In genomic region chr22:48491451-48491941, GRCh38 we compare ENCODE assay signal across 14 cellular contexts.
DNase-seq lines count a peak whose midpoint lies in the region; ATAC-seq, FAIRE-seq and TF ChIP-seq lines count a peak whose summit lies in the region.
"Had no signal": no experiment of that assay in that cellular context is flagged by ENCODE, and none has a peak within 500 bp of the region (broad histone marks: within the 10 kb centered on the region; RNA-seq: fewer than 3 reads in every experiment).

No MANE protein-coding gene starts in this region.

- H2BK20ac ChIP-seq in H1 (ENCODE audit: low read length) = no peak overlapping the region

- POLR2A ChIA-PET in H1 (lab: Charles Lee; ENCODE audit: partially characterized antibody) = no interaction called here

- DNase-seq in COLO668 (lab: John Stamatoyannopoulos, UW; ENCODE audit: unreplicated experiment) (peak; percentile 37), H1 (ENCODE audit: low read depth in 1 of 2, low spot score in 2 of 2) (no peak), neuronal stem cell (ENCODE audit: low spot score) (no peak), AML-193 (lab: John Stamatoyannopoulos, UW) (no peak), mammary epithelial cell (no peak)
- no peak for DNase-seq in effector CD4-positive, alpha-beta T cell
- DNase-seq: central memory CD4-positive, alpha-beta T cell; NCI-H1105 treated with DMSO at 0.1 percent for 48 hours; NCI-H774; stimulated activated CD4-positive, alpha-beta T cell treated with anti-CD3 and anti-CD28 coated beads, Interleukin-4, amount 100 ng/mL, for 4 hours; stimulated activated naive CD4-positive, alpha-beta T cell had no signal

- peaks cover 17% of the 10 kb centered on the region for H3K79me1 ChIP-seq in H1 (ENCODE audit: low read depth, low read length)
- H3K79me1 ChIP-seq in neuronal stem cell (ENCODE audit: low read depth, low read length) = peaks cover 10% of the 10 kb centered on the region

- H2BK12ac ChIP-seq in H1 (ENCODE audit: low read depth, low read length) (peak overlapping the region; percentile 75; the same call in 1 of the 2 replicates), neuronal stem cell (ENCODE audit: low read length) (no peak overlapping the region)

- peak overlapping the region; percentile 68 for H3K4me3 ChIP-seq in HUES64 (ENCODE audit: low read length)
- H3K4me3 ChIP-seq in H1 (ENCODE audit: extremely low read depth in 1 of 4, insufficient read depth in 2 of 4, low read depth in 3 of 4, low read length in 4 of 4) = peak overlapping the region; percentile 42 to 92 (median 60); a peak in 7 of 8 replicates
- H3K4me3 ChIP-seq in neuronal stem cell (ENCODE audit: low read length in 2 of 2) = peak overlapping the region in 1 of 2 donors; percentile 57
- H3K4me3 ChIP-seq in mammary epithelial cell (replicated peaks in 1 of 3; ENCODE audit: insufficient read depth in 1 of 3, low read depth in 2 of 3, low read length in 3 of 3) = no peak overlapping the region

- H3K4me2 ChIP-seq in H1 (ENCODE audit: insufficient read depth in 1 of 2, low read depth in 2 of 2, low read length in 2 of 2) = peak overlapping the region; percentile 85 to 89
- H3K4me2 ChIP-seq in neuronal stem cell (ENCODE audit: insufficient read depth, low read length, poor library complexity, severe bottlenecking) = peak overlapping the region; percentile 67
- no peak overlapping the region for H3K4me2 ChIP-seq in mammary epithelial cell (ENCODE audit: insufficient read depth, low read depth, low read length)

- H3K23ac ChIP-seq in H1 (ENCODE audit: insufficient read length) (no peak overlapping the region), neuronal stem cell (ENCODE audit: low read depth, low read length, poor library complexity) (peak overlapping the region; percentile 47)

- dilution Hi-C loops in mammary epithelial cell (cut with HindIII; ENCODE audit: low sequenced_read_pairs) = no loop called here

- 12% methylated on average over 18 of the region's 19 CpGs for WGBS in HUES64
- 9% methylated on average over 19 of the region's 19 CpGs; no CpG with 5 or more reads in 1 of the 2 experiments for WGBS in H1 (ENCODE audit: extremely low coverage in 1 of 2, insufficient coverage in 1 of 2, insufficient read length in 1 of 2, insufficient replicate concordance in 2 of 2, low coverage in 1 of 2, low lambda C conversion rate in 2 of 2, missing lambda C conversion rate in 1 of 2), 2 experiments
- no CpG with 5 or more reads among the region's 19 CpGs for WGBS in neuronal stem cell (ENCODE audit: extremely low coverage in 2 of 2, insufficient read length in 2 of 2, insufficient replicate concordance in 1 of 2), 2 donors
- 80% methylated on average over 19 of the region's 19 CpGs for WGBS in mammary epithelial cell (ENCODE audit: low coverage, missing lambda C conversion rate)

- no peak for TF ChIP-seq RAD21 in H1 (IDR thresholded peaks at IDR 0.05 in 1 of 2, conservative IDR thresholded peaks at IDR 0.05 in 1 of 2; ENCODE audit: low read depth in 2 of 2, low read length in 2 of 2)

- CTCF ChIA-PET in H1 (lab: Charles Lee; ENCODE audit: partially characterized antibody) = interaction anchor here (0.6 to 2.0 kb wide), 14 partner anchors 9 to 654 kb away, joined by 3 to 8 read pairs (median 3); no protein-coding TSS in a partner anchor
- CTCF ChIA-PET in mammary epithelial cell (lab: Charles Lee; ENCODE audit: low non-redundant PET) = no interaction called here

- intact Hi-C loops in mammary epithelial cell (cut with micrococcal nuclease) = loop anchor here (5.0 to 10.0 kb wide), 2 partner anchors 1679 to 1737 kb away; no protein-coding TSS in a partner anchor

- no peak overlapping the region for H3K56ac ChIP-seq in H1 (replicated peaks; ENCODE audit: insufficient read length, low read depth, low read length)

- TF ChIP-seq CTCF in H1 (IDR thresholded peaks at IDR 0.05; ENCODE audit: control extremely low read depth in 1 of 3, insufficient read depth in 1 of 3, low read depth in 1 of 3, low read length in 3 of 3) (no peak), mammary epithelial cell (conservative IDR thresholded peaks at IDR 0.05 in 1 of 2, IDR thresholded peaks at IDR 0.05 in 1 of 2; ENCODE audit: extremely low read depth in 1 of 2, insufficient read depth in 1 of 2, low read depth in 1 of 2, low read length in 2 of 2) (no peak)

- TF ChIP-seq POLR2A in H1 (IDR thresholded peaks at IDR 0.05; ENCODE audit: control extremely low read depth in 1 of 2, low read depth in 2 of 2, low read length in 2 of 2) = no peak

- ATAC-seq in HG03097 (IDR thresholded peaks at IDR 0.05; ENCODE audit: low FRiP score, unreplicated experiment) = no peak
- ATAC-seq: activated naive CD4-positive, alpha-beta T cell treated with anti-CD3 and anti-CD28 coated beads, Interleukin-2, amount 50 U/mL, for 72 hours had no signal

- H3K9ac ChIP-seq in HUES64 (ENCODE audit: low read depth, low read length) (no peak overlapping the region), H1 (replicated peaks in 1 of 4; ENCODE audit: extremely low read depth in 1 of 4, low read depth in 3 of 4, low read length in 3 of 4) (no peak overlapping the region; a peak in 1 of 7 replicates), neuronal stem cell (ENCODE audit: low read depth, low read length, poor library complexity) (peak overlapping the region; percentile 38), mammary epithelial cell (ENCODE audit: insufficient read depth, low read length) (no peak overlapping the region)

- peak overlapping the region; percentile 83 for H2BK15ac ChIP-seq in H1 (ENCODE audit: low read length)
- peak overlapping the region; percentile 4 for H2BK15ac ChIP-seq in neuronal stem cell (ENCODE audit: low read length)

- H4K8ac ChIP-seq in H1 (ENCODE audit: extremely low read depth, insufficient read depth, low read length) = peak overlapping the region; percentile 28; the same call in 1 of the 2 replicates
- no peak overlapping the region for H4K8ac ChIP-seq in neuronal stem cell (ENCODE audit: low read depth, low read length)

- no peaks in the 10 kb centered on the region for H3K36me3 ChIP-seq in HUES64 (ENCODE audit: insufficient read depth, low read length)
- H3K36me3 ChIP-seq in H1 (ENCODE audit: control insufficient read depth in 2 of 4, insufficient read depth in 4 of 4, low read length in 3 of 4) = no peaks in the 10 kb centered on the region
- no peaks in the 10 kb centered on the region for H3K36me3 ChIP-seq in neuronal stem cell (replicated peaks in 1 of 2; ENCODE audit: control insufficient read depth in 2 of 2, insufficient read depth in 2 of 2, low read length in 2 of 2)
- no peaks in the 10 kb centered on the region for H3K36me3 ChIP-seq in mammary epithelial cell (ENCODE audit: insufficient read depth, low read length)

- H4K5ac ChIP-seq in H1 (ENCODE audit: insufficient read length, low read depth, low read length) = no peak overlapping the region

- no peak overlapping the region for H2AFZ ChIP-seq in H1 (ENCODE audit: low read length)
- H2AFZ ChIP-seq in neuronal stem cell (ENCODE audit: low read length) = peak overlapping the region; percentile 61
- H2AFZ ChIP-seq in mammary epithelial cell (ENCODE audit: low read depth, low read length) = no peak overlapping the region

- H3K27me3 ChIP-seq in HUES64 (ENCODE audit: insufficient read depth, low read length) (peaks cover 41% of the 10 kb centered on the region), H1 (replicated peaks in 1 of 4; ENCODE audit: control insufficient read depth in 3 of 4, extremely low read depth in 1 of 4, insufficient read depth in 3 of 4, low read length in 3 of 4) (peaks cover 0 to 10% (median 7%) of the 10 kb centered on the region in 4 experiments; a peak in 5 of 7 replicates), neuronal stem cell (ENCODE audit: control insufficient read depth in 3 of 3, insufficient read depth in 3 of 3, low read depth in 1 of 3, low read length in 3 of 3) (peaks cover 4 to 45% (median 19%) of the 10 kb centered on the region in 3 experiments), mammary epithelial cell (ENCODE audit: insufficient read depth, low read length) (peaks cover 15% of the 10 kb centered on the region)

- H3K27ac ChIP-seq in HUES64 (ENCODE audit: low read depth, low read length) (no peak overlapping the region), H1 (ENCODE audit: low read depth, low read length) (no peak overlapping the region), neuronal stem cell (replicated peaks; ENCODE audit: low read length) (no peak overlapping the region), mammary epithelial cell (ENCODE audit: insufficient read depth, low read depth, low read length) (no peak overlapping the region)

- H3K18ac ChIP-seq in H1 (ENCODE audit: extremely low read depth, low read length) = peak overlapping the region; percentile 68
- H3K18ac ChIP-seq in neuronal stem cell (ENCODE audit: low read length) = peak overlapping the region; percentile 41

- H4K20me1 ChIP-seq in H1 (replicated peaks in 1 of 2; ENCODE audit: control insufficient read depth in 1 of 2, insufficient read depth in 2 of 2, low read length in 2 of 2) (peaks cover 14 to 22% of the 10 kb centered on the region in 2 experiments), mammary epithelial cell (ENCODE audit: insufficient read depth, low read length) (no peaks in the 10 kb centered on the region)

- TF ChIP-seq EP300 in H1 (IDR thresholded peaks at IDR 0.05; ENCODE audit: borderline replicate concordance in 1 of 2, low read depth in 2 of 2, low read length in 2 of 2) = no peak

- H3K79me2 ChIP-seq in H1 (ENCODE audit: control insufficient read depth in 1 of 2, insufficient read depth in 2 of 2, low read length in 2 of 2) (peaks cover 0 to 48% of the 10 kb centered on the region in 2 experiments; a peak in 2 of 4 replicates), mammary epithelial cell (ENCODE audit: insufficient read depth, low read length) (no peaks in the 10 kb centered on the region)

- FAIRE-seq in H1 (lab: Jason Lieb, UNC) = no peak

- H4K91ac ChIP-seq in H1 (replicated peaks; ENCODE audit: insufficient read length, low read length) = peak overlapping the region; percentile 14
- H4K91ac ChIP-seq in neuronal stem cell (ENCODE audit: low read depth, low read length, poor library complexity) = no peak overlapping the region

- H2AK5ac ChIP-seq in H1 (ENCODE audit: low read depth, low read length) (peak overlapping the region; percentile 32), neuronal stem cell (ENCODE audit: low read depth, low read length) (no peak overlapping the region)

- H3K9me3 ChIP-seq in HUES64 (ENCODE audit: insufficient read depth, low read depth, low read length) = no peaks in the 10 kb centered on the region
- H3K9me3 ChIP-seq in H1 (ENCODE audit: insufficient read depth in 2 of 2, low read depth in 1 of 2, low read length in 1 of 2) = no peaks in the 10 kb centered on the region
- H3K9me3 ChIP-seq in neuronal stem cell (replicated peaks in 1 of 2; ENCODE audit: control insufficient read depth in 2 of 2, insufficient read depth in 1 of 2, low read depth in 1 of 2, low read length in 2 of 2) = no peaks in the 10 kb centered on the region
- H3K9me3 ChIP-seq in mammary epithelial cell (replicated peaks; ENCODE audit: insufficient read depth, low read length) = no peaks in the 10 kb centered on the region

- H2BK5ac ChIP-seq in H1 (ENCODE audit: low read depth, low read length) (no peak overlapping the region; the same call in 1 of the 2 replicates), neuronal stem cell (ENCODE audit: low read length) (no peak overlapping the region)

- H3K4ac ChIP-seq in H1 (replicated peaks; ENCODE audit: insufficient read length, low read depth, low read length) = peak overlapping the region; percentile 30
- H3K4ac ChIP-seq in neuronal stem cell (ENCODE audit: low read length) = no peak overlapping the region

- BruUV-seq in mammary epithelial cell (replicated peaks; lab: Mats Ljungman, UMichigan) = no TSS peak

- no peak overlapping the region for H3K14ac ChIP-seq in H1 (ENCODE audit: insufficient read length)
- H3K14ac ChIP-seq in neuronal stem cell (ENCODE audit: low read length) = peak overlapping the region; percentile 5

- H3K4me1 ChIP-seq in HUES64 (ENCODE audit: insufficient read depth, low read length) (peaks cover 11% of the 10 kb centered on the region), H1 (replicated peaks in 1 of 4; ENCODE audit: control insufficient read depth in 3 of 4, insufficient read depth in 4 of 4, low read length in 3 of 4) (peaks cover 0 to 14% (median 9%) of the 10 kb centered on the region in 4 experiments; a peak in 6 of 7 replicates), neuronal stem cell (ENCODE audit: control insufficient read depth in 2 of 2, insufficient read depth in 1 of 2, low read depth in 1 of 2, low read length in 2 of 2) (peaks cover 12 to 14% of the 10 kb centered on the region in 2 donors), mammary epithelial cell (ENCODE audit: insufficient read depth, low read length) (no peaks in the 10 kb centered on the region)

- peaks cover 13% of the 10 kb centered on the region for H3K23me2 ChIP-seq in H1 (ENCODE audit: low read depth, low read length)

- H2BK120ac ChIP-seq in H1 (replicated peaks; ENCODE audit: low read depth, low read length) = no peak overlapping the region
- H2BK120ac ChIP-seq in neuronal stem cell (ENCODE audit: low read depth, low read length) = no peak overlapping the region

- in situ Hi-C loops in mammary epithelial cell (cut with MboI; ENCODE audit: low sequenced_read_pairs in 2 of 2) = loop anchor here in 1 of 2 donors (10.0 to 25.0 kb wide), 2 partner anchors 1647 to 1929 kb away; no protein-coding TSS in a partner anchor

Comparison
In these comparisons a context has a peak if more than half of its experiments do, and no peak if none do; other contexts are left out.
1. H3K4me3 ChIP-seq: peak in HUES64 (single experiment) and H1 (4 of 4); none in mammary epithelial cell (0 of 3).